ENCODE assay signal across 10 cellular contexts in genomic region chr20:10508468-10509251, GRCh38.
DNase-seq lines count a peak whose midpoint lies in the region; ATAC-seq and TF ChIP-seq lines count a peak whose summit lies in the region.
"Had no signal": no experiment of that assay in that cellular context is flagged by ENCODE, and none has a peak within 500 bp of the region (broad histone marks: within the 10 kb centered on the region; RNA-seq: fewer than 3 reads in every experiment).

No MANE protein-coding gene starts in this region.

- ATAC-seq in left ventricle myocardium superior: peak; percentile 35
- no peak for ATAC-seq in HG02938 (IDR thresholded peaks at IDR 0.05; ENCODE audit: unreplicated experiment)
- no peak for ATAC-seq in HG02840 (IDR thresholded peaks at IDR 0.05; ENCODE audit: low FRiP score, unreplicated experiment)

- H3K36me3 ChIP-seq in GM23248 (ENCODE audit: low read depth): no peaks in the 10 kb centered on the region
- H3K36me3 ChIP-seq in ascending aorta: no peaks in the 10 kb centered on the region
- H3K36me3 ChIP-seq in skeletal muscle satellite cell (ENCODE audit: insufficient read depth, low read length): no peaks in the 10 kb centered on the region

- H3K27me3 ChIP-seq in GM23248 (replicated peaks; ENCODE audit: insufficient read depth) (no peaks in the 10 kb centered on the region), ascending aorta (no peaks in the 10 kb centered on the region), skeletal muscle satellite cell (ENCODE audit: control insufficient read depth, insufficient read depth, low read length) (no peaks in the 10 kb centered on the region)

- no peaks in the 10 kb centered on the region for H3K9me2 ChIP-seq in GM23248 (ENCODE audit: insufficient read depth)

- peak; percentile 56 for DNase-seq in GM23248
- no peak for DNase-seq in ascending aorta (ENCODE audit: low spot score in 2 of 2)
- no peak for DNase-seq in left ventricle myocardium superior
- no peak for DNase-seq in NCI-H748 (lab: John Stamatoyannopoulos, UW; ENCODE audit: unreplicated experiment)
- no peak for DNase-seq in D341Med (ENCODE audit: low spot score)
- DNase-seq: KBM-7; stimulated activated CD4-positive, alpha-beta T cell treated with anti-CD3 and anti-CD28 coated beads, Interleukin-1b, Interleukin-23, amount 100 ng/mL, for 48 hours had no signal

- H3K4me3 ChIP-seq in GM23248: no peak overlapping the region
- no peak overlapping the region for H3K4me3 ChIP-seq in ascending aorta
- no peak overlapping the region for H3K4me3 ChIP-seq in skeletal muscle satellite cell (ENCODE audit: low read length)

- WGBS in GM23248 (ENCODE audit: low coverage in 1 of 2, low lambda C conversion rate in 2 of 2, missing lambda C conversion rate in 2 of 2), 2 experiments: 20 to 24% methylated on average over 8 of the region's 8 CpGs

- H3F3A ChIP-seq in GM23248 (ENCODE audit: insufficient read depth): peaks cover 27% of the 10 kb centered on the region

- TF ChIP-seq CTCF in ascending aorta (IDR thresholded peaks at IDR 0.05): no peak

- H3K79me2 ChIP-seq in GM23248 (ENCODE audit: insufficient read depth): no peaks in the 10 kb centered on the region

- H3K9ac ChIP-seq in GM23248 (0 out of 2 replicates have a peak overlapping the region, but pooled peaks have one; percentile 7), skeletal muscle satellite cell (ENCODE audit: low read depth, low read length) (peak overlapping the region; percentile 31)

- H3K4me1 ChIP-seq in GM23248 (ENCODE audit: insufficient read depth): peaks cover 31% of the 10 kb centered on the region
- H3K4me1 ChIP-seq in ascending aorta: peaks cover 20 to 53% of the 10 kb centered on the region in 2 donors
- H3K4me1 ChIP-seq in skeletal muscle satellite cell (ENCODE audit: control insufficient read depth, insufficient read depth, low read length): peaks cover 54% of the 10 kb centered on the region

- intact Hi-C loops in ascending aorta (cut with DNase I): no loop called here
- intact Hi-C loops in left ventricle myocardium superior (cut with micrococcal nuclease): no loop called here

- in situ Hi-C loops in GM23248 (cut with MboI): no loop called here

- H4K20me1 ChIP-seq in GM23248 (ENCODE audit: insufficient read depth): no peaks in the 10 kb centered on the region

- H3K27ac ChIP-seq in GM23248 (peak overlapping the region; percentile 44), ascending aorta (peak overlapping the region; percentile 82 to 86)

- peak overlapping the region; percentile 15 for H3K4me2 ChIP-seq in GM23248 (ENCODE audit: unreplicated experiment)
- peak overlapping the region; percentile 40 for H3K4me2 ChIP-seq in skeletal muscle satellite cell (ENCODE audit: low read length)

- H3K9me3 ChIP-seq in GM23248 (ENCODE audit: low read depth) (no peaks in the 10 kb centered on the region), ascending aorta (no peaks in the 10 kb centered on the region), skeletal muscle satellite cell (replicated peaks; ENCODE audit: low read length) (no peaks in the 10 kb centered on the region)

- H2AFZ ChIP-seq in GM23248: no peak overlapping the region
